Comparison of ENCODE assay signal across 26 cellular contexts in the genomic region with DNA sequence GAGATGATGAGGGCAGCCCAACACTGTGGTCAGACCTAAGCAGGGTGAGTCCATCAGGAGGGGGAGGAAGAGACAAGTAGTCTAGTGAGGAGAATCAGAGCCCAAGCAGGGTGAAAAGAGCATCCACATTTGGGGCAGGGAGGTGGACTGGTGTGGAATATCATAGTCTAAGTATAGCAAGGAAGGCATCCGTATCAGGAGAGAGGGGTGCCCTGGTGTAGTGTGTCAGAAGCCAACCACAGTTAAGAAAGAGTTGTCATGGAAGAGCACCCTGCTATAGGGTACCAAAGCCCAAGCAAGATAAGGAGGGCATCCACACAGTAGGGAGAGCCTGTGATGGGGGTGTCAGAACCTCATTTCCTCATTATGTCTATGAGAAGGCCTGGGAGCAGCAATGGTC. TPM values are rescaled to one million over a fixed set of nuclear protein-coding genes. Genes with fewer than 3 reads are reported as not detected.
DNase-seq lines count a peak whose midpoint lies in the region; ATAC-seq, FAIRE-seq and TF ChIP-seq lines count a peak whose summit lies in the region.
"Had no signal": no experiment of that assay in that cellular context is flagged by ENCODE, and none has a peak within 500 bp of the region (broad histone marks: within the 10 kb centered on the region; RNA-seq: fewer than 3 reads in every experiment).

No MANE protein-coding gene starts in this region.

- POLR2A ChIA-PET in HEK293 (lab: Yijun Ruan, JAX), result no interaction called here
- POLR2A ChIA-PET in H1 (lab: Charles Lee; ENCODE audit: partially characterized antibody), result no interaction called here

- H2AFZ ChIP-seq in H1 (ENCODE audit: low read length) (no peak overlapping the region), trophoblast cell (ENCODE audit: insufficient read depth, low read length, poor library complexity) (no peak overlapping the region)

- no peak for TF ChIP-seq CTCF in HEK293 (tag by site-specific recombination; IDR thresholded peaks at IDR 0.05)
- TF ChIP-seq CTCF in H1 (IDR thresholded peaks at IDR 0.05; ENCODE audit: control extremely low read depth in 1 of 3, insufficient read depth in 1 of 3, low read depth in 1 of 3, low read length in 3 of 3), result no peak
- TF ChIP-seq CTCF in body of pancreas (IDR thresholded peaks at IDR 0.05), result no peak

- H3K23ac ChIP-seq in H1 (ENCODE audit: insufficient read length) (no peak overlapping the region), trophoblast cell (ENCODE audit: low read length) (peak overlapping the region; percentile 67)

- H4K8ac ChIP-seq in H1 (ENCODE audit: extremely low read depth, insufficient read depth, low read length) (no peak overlapping the region), trophoblast cell (ENCODE audit: low read depth, low read length) (no peak overlapping the region)

- H4K5ac ChIP-seq in H1 (ENCODE audit: insufficient read length, low read depth, low read length), result no peak overlapping the region

- DNase-seq in H1 (ENCODE audit: low read depth in 1 of 2, low spot score in 2 of 2) (no peak), trophoblast cell (no peak), activated gamma-delta T cell treated with Interleukin-2 at 50 U/mL for 16 hours (no peak), body of pancreas (no peak)
- DNase-seq in activated T-cell treated with anti-CD3 and anti-CD28 coated beads, Interleukin-2, amount 50 U/mL, for 48 hours, result no peak
- DNase-seq: 8988T; ACHN; BE2C; C1 segment of cervical spinal cord; CD4-positive, alpha-beta memory T cell; CD4-positive, CD25-positive, alpha-beta regulatory T cell; CD8-positive, alpha-beta memory T cell; COR-L47; DMS 273 treated with DMSO at 0.1 percent for 48 hours; DMS153; DMS53; DMS79; DND-41; EL; GDM1 had no signal

- intact Hi-C loops in body of pancreas (cut with DNase I), result no loop called here

- TF ChIP-seq POLR2A in H1 (IDR thresholded peaks at IDR 0.05; ENCODE audit: control extremely low read depth in 1 of 2, low read depth in 2 of 2, low read length in 2 of 2), result no peak
- TF ChIP-seq POLR2A in body of pancreas (IDR thresholded peaks at IDR 0.05), result no peak

- no peak overlapping the region for H3K4me2 ChIP-seq in H1 (ENCODE audit: insufficient read depth in 1 of 2, low read depth in 2 of 2, low read length in 2 of 2)
- H3K4me2 ChIP-seq in trophoblast cell (ENCODE audit: low read length), result no peak overlapping the region
- H3K4me2 ChIP-seq: BLaER1 had no signal

- H3K36me3 ChIP-seq in HEK293 (ENCODE audit: control insufficient read depth in 2 of 2, insufficient read depth in 1 of 2, low read length in 2 of 2) (no peaks in the 10 kb centered on the region), H1 (ENCODE audit: control insufficient read depth in 2 of 4, insufficient read depth in 4 of 4, low read length in 3 of 4) (no peaks in the 10 kb centered on the region), trophoblast cell (ENCODE audit: control insufficient read depth in 1 of 2, insufficient read depth in 2 of 2, low read length in 2 of 2) (no peaks in the 10 kb centered on the region), body of pancreas (replicated peaks in 1 of 2; ENCODE audit: insufficient read depth in 1 of 2, low read depth in 2 of 2) (no peaks in the 10 kb centered on the region)
- H3K36me3 ChIP-seq: BE2C, BLaER1 had no signal

- H2BK120ac ChIP-seq in H1 (replicated peaks; ENCODE audit: low read depth, low read length) (no peak overlapping the region), trophoblast cell (ENCODE audit: insufficient read depth, low read length, poor library complexity) (no peak overlapping the region)

- H3K79me2 ChIP-seq in H1 (ENCODE audit: control insufficient read depth in 1 of 2, insufficient read depth in 2 of 2, low read length in 2 of 2) (peaks cover 0 to 92% of the 10 kb centered on the region in 2 experiments; a peak in 2 of 4 replicates), trophoblast cell (ENCODE audit: control insufficient read depth, insufficient read depth, low read length, poor library complexity) (no peaks in the 10 kb centered on the region)

- no peaks in the 10 kb centered on the region for H3K27me3 ChIP-seq in H1 (replicated peaks in 1 of 4; ENCODE audit: control insufficient read depth in 3 of 4, extremely low read depth in 1 of 4, insufficient read depth in 3 of 4, low read length in 3 of 4)
- H3K27me3 ChIP-seq in trophoblast cell (ENCODE audit: insufficient read depth, low read length), result no peaks in the 10 kb centered on the region
- H3K27me3 ChIP-seq in body of pancreas, result no peaks in the 10 kb centered on the region
- H3K27me3 ChIP-seq: BE2C, BLaER1 had no signal

- H3K4ac ChIP-seq in H1 (replicated peaks; ENCODE audit: insufficient read length, low read depth, low read length) (no peak overlapping the region), trophoblast cell (ENCODE audit: low read depth, low read length) (no peak overlapping the region)

- ATAC-seq in HG03565 (IDR thresholded peaks at IDR 0.05; ENCODE audit: unreplicated experiment) (no peak), body of pancreas (no peak)
- ATAC-seq: GM12878 had no signal

- H3K18ac ChIP-seq in H1 (ENCODE audit: extremely low read depth, low read length), result no peak overlapping the region
- no peak overlapping the region for H3K18ac ChIP-seq in trophoblast cell (ENCODE audit: low read length)

- H3K56ac ChIP-seq in H1 (replicated peaks; ENCODE audit: insufficient read length, low read depth, low read length), result no peak overlapping the region

- no peaks in the 10 kb centered on the region for H3K23me2 ChIP-seq in H1 (ENCODE audit: low read depth, low read length)

- H4K91ac ChIP-seq in H1 (replicated peaks; ENCODE audit: insufficient read length, low read length) (no peak overlapping the region), trophoblast cell (ENCODE audit: low read depth, low read length) (no peak overlapping the region)

- FAIRE-seq in H1 (lab: Jason Lieb, UNC), result no peak
- FAIRE-seq: A204.1, GM12878, GM19239 had no signal

- no peak overlapping the region for H2BK15ac ChIP-seq in H1 (ENCODE audit: low read length)

- H3K79me1 ChIP-seq in H1 (ENCODE audit: low read depth, low read length) (peaks cover 2% of the 10 kb centered on the region), trophoblast cell (ENCODE audit: low read length) (no peaks in the 10 kb centered on the region)

- peak overlapping the region; percentile 11; the same call in 1 of the 2 replicates for H2BK5ac ChIP-seq in H1 (ENCODE audit: low read depth, low read length)
- no peak overlapping the region for H2BK5ac ChIP-seq in trophoblast cell (ENCODE audit: low read depth, low read length, poor library complexity)

- 100% methylated on average over 1 of the region's 1 CpG; no CpG with 5 or more reads in 1 of the 2 experiments for WGBS in H1 (ENCODE audit: extremely low coverage in 1 of 2, insufficient coverage in 1 of 2, insufficient read length in 1 of 2, insufficient replicate concordance in 2 of 2, low coverage in 1 of 2, low lambda C conversion rate in 2 of 2, missing lambda C conversion rate in 1 of 2), 2 experiments
- no CpG with 5 or more reads among the region's 1 CpG for WGBS in trophoblast cell (ENCODE audit: extremely low coverage, insufficient coverage, insufficient read length)
- whole genome bisulfite sequencing in body of pancreas, 2 donors, result 93 to 100% methylated on average over 1 of the region's 1 CpG

- no peak overlapping the region for H2BK20ac ChIP-seq in H1 (ENCODE audit: low read length)

- TF ChIP-seq RAD21 in H1 (IDR thresholded peaks at IDR 0.05 in 1 of 2, conservative IDR thresholded peaks at IDR 0.05 in 1 of 2; ENCODE audit: low read depth in 2 of 2, low read length in 2 of 2), result no peak

- H3K27ac ChIP-seq in HEK293 (ENCODE audit: extremely low read depth, low read depth, low read length), result no peak overlapping the region
- no peak overlapping the region for H3K27ac ChIP-seq in H1 (ENCODE audit: low read depth, low read length)
- H3K27ac ChIP-seq in trophoblast cell (ENCODE audit: low read depth, low read length), result no peak overlapping the region
- no peak overlapping the region for H3K27ac ChIP-seq in body of pancreas
- H3K27ac ChIP-seq: BLaER1 had no signal

- H3K4me3 ChIP-seq in HEK293 (ENCODE audit: low read depth, low read length), result no peak overlapping the region
- H3K4me3 ChIP-seq in H1 (ENCODE audit: extremely low read depth in 1 of 4, insufficient read depth in 2 of 4, low read depth in 3 of 4, low read length in 4 of 4), result no peak overlapping the region
- no peak overlapping the region for H3K4me3 ChIP-seq in trophoblast cell (ENCODE audit: low read depth, low read length)
- no peak overlapping the region for H3K4me3 ChIP-seq in body of pancreas
- H3K4me3 ChIP-seq: BLaER1, GM12878 had no signal

- no peak overlapping the region for H3K14ac ChIP-seq in H1 (ENCODE audit: insufficient read length)
- H3K14ac ChIP-seq in trophoblast cell (ENCODE audit: low read length), result no peak overlapping the region

- H3K9me3 ChIP-seq in HEK293 (ENCODE audit: control insufficient read depth, insufficient read depth, low read depth, low read length), result no peaks in the 10 kb centered on the region
- no peaks in the 10 kb centered on the region for H3K9me3 ChIP-seq in H1 (ENCODE audit: insufficient read depth in 2 of 2, low read depth in 1 of 2, low read length in 1 of 2)
- no peaks in the 10 kb centered on the region for H3K9me3 ChIP-seq in trophoblast cell (ENCODE audit: insufficient read depth, low read depth, low read length)
- no peaks in the 10 kb centered on the region for H3K9me3 ChIP-seq in body of pancreas
- H3K9me3 ChIP-seq: BLaER1 had no signal

- H4K20me1 ChIP-seq in H1 (replicated peaks in 1 of 2; ENCODE audit: control insufficient read depth in 1 of 2, insufficient read depth in 2 of 2, low read length in 2 of 2), result peaks cover 0 to 4% of the 10 kb centered on the region in 2 experiments

- H2AK5ac ChIP-seq in H1 (ENCODE audit: low read depth, low read length) (no peak overlapping the region), trophoblast cell (ENCODE audit: low read length) (no peak overlapping the region)

- CTCF ChIA-PET in HEK293 (lab: Yijun Ruan, JAX) (no interaction called here), H1 (lab: Charles Lee; ENCODE audit: partially characterized antibody) (no interaction called here)

- H3K4me1 ChIP-seq in HEK293 (ENCODE audit: control insufficient read depth, insufficient read depth, low read length) (no peaks in the 10 kb centered on the region), H1 (replicated peaks in 1 of 4; ENCODE audit: control insufficient read depth in 3 of 4, insufficient read depth in 4 of 4, low read length in 3 of 4) (peaks cover 0 to 7% (median 2%) of the 10 kb centered on the region in 4 experiments; a peak in 4 of 7 replicates), trophoblast cell (ENCODE audit: control insufficient read depth in 1 of 2, insufficient read depth in 2 of 2, low read length in 2 of 2) (no peaks in the 10 kb centered on the region), body of pancreas (no peaks in the 10 kb centered on the region)
- H3K4me1 ChIP-seq: BE2C, BLaER1 had no signal

- H3K9ac ChIP-seq in H1 (replicated peaks in 1 of 4; ENCODE audit: extremely low read depth in 1 of 4, low read depth in 3 of 4, low read length in 3 of 4) (no peak overlapping the region), trophoblast cell (ENCODE audit: low read length) (no peak overlapping the region)
- H3K9ac ChIP-seq: BLaER1 had no signal

- no peak for TF ChIP-seq EP300 in H1 (IDR thresholded peaks at IDR 0.05; ENCODE audit: borderline replicate concordance in 1 of 2, low read depth in 2 of 2, low read length in 2 of 2)

- H4K12ac ChIP-seq in trophoblast cell (ENCODE audit: low read depth, low read length), result no peak overlapping the region

- H2BK12ac ChIP-seq in H1 (ENCODE audit: low read depth, low read length) (no peak overlapping the region), trophoblast cell (ENCODE audit: low read length) (no peak overlapping the region)

RNA-seq across cellular contexts. Expression of a gene that starts 45.3 kb away (rescaled TPM):
- total RNA-seq in H1 (2021; fragmentation: NEBNext Ultra II Directional; extraction: Animal tissue kit (Norgen Biotek cat#: 25700)), result 142 and 151 TPM in 2 replicates
- 73.1 and 87.7 TPM in 2 replicates for polyA plus RNA-seq in H1 (2011; rRNA removed)
- polyA plus RNA-seq in H1 (2011; cell fraction: cytosol; rRNA removed), result 113 TPM
- 125 TPM for polyA plus RNA-seq in H1 (2011; cell fraction: nucleus; rRNA removed)
- 117 to 168 TPM (median 134 TPM) in 4 replicates for polyA plus RNA-seq in H1 (2012, experiment 1 of 2)
- polyA plus RNA-seq in H1 (2012, experiment 2 of 2), result 49.6 TPM
- polyA plus RNA-seq in H1 (2013, experiment 1 of 2), result 129 TPM
- 130 TPM for polyA plus RNA-seq in H1 (2013, experiment 2 of 2)
- polyA minus RNA-seq in H1 (2011; rRNA and poly(A)+ RNA removed), result 287 and 306 TPM in 2 replicates
- polyA minus RNA-seq in H1 (2011; cell fraction: cytosol; rRNA and poly(A)+ RNA removed), result 110 TPM
- polyA minus RNA-seq in H1 (2011; cell fraction: nucleus; rRNA and poly(A)+ RNA removed), result 131 TPM
- 78.2 and 82.1 TPM in 2 replicates for polyA plus RNA-seq in trophoblast cell (2013)
- total RNA-seq in body of pancreas, result 10 to 100 TPM; 14.5 to 65.6 TPM
